ENCODE assay signal across 15 cellular contexts in genomic region chr1:243490748-243491686, GRCh38.
DNase-seq lines count a peak whose midpoint lies in the region; ATAC-seq, FAIRE-seq and TF ChIP-seq lines count a peak whose summit lies in the region.
"Had no signal": no experiment of that assay in that cellular context is flagged by ENCODE, and none has a peak within 500 bp of the region (broad histone marks: within the 10 kb centered on the region; RNA-seq: fewer than 3 reads in every experiment).

No MANE protein-coding gene starts in this region.

- no peak for FAIRE-seq in urothelium cell line (lab: Jason Lieb, UNC)
- FAIRE-seq: GM18507 had no signal

- peaks cover 41% of the 10 kb centered on the region for H3K4me1 Mint-ChIP-seq in brain
- H3K4me1 Mint-ChIP-seq: activated CD8-positive, alpha-beta memory T cell treated with anti-CD3 and anti-CD28 coated beads, Interleukin-2, amount 10 ng/mL, durations not matched to agents 7 days and 5 days had no signal

- H3K27ac ChIP-seq in left ventricle myocardium inferior (replicated peaks) (peak overlapping the region; percentile 9), iPS-20b (ENCODE audit: low read length) (peak overlapping the region; percentile 90)
- H3K27ac ChIP-seq: adrenal gland, HL-60, thyroid gland had no signal

- H3K27me3 ChIP-seq in left ventricle myocardium inferior (ENCODE audit: low read depth) (no peaks in the 10 kb centered on the region), iPS-20b (ENCODE audit: insufficient read depth, low read length) (no peaks in the 10 kb centered on the region)
- H3K27me3 ChIP-seq: adrenal gland, thyroid gland had no signal

- peaks cover 41% of the 10 kb centered on the region for H3K36me3 Mint-ChIP-seq in brain

- H3K9me3 Mint-ChIP-seq in brain, result peaks cover 0 to 14% (median 10%) of the 10 kb centered on the region in 5 experiments

- peaks cover 8% of the 10 kb centered on the region for H3K27me3 Mint-ChIP-seq in brain
- H3K27me3 Mint-ChIP-seq: activated CD8-positive, alpha-beta memory T cell treated with anti-CD3 and anti-CD28 coated beads, Interleukin-2, amount 10 ng/mL, durations not matched to agents 7 days and 5 days had no signal

- no peak overlapping the region for H3K4me3 ChIP-seq in left ventricle myocardium inferior
- H3K4me3 ChIP-seq in iPS-20b (ENCODE audit: low read length), result peak overlapping the region; percentile 8; the same call in 1 of the 2 replicates
- H3K4me3 ChIP-seq: adrenal gland, thyroid gland had no signal

- no peak for TF ChIP-seq CTCF in left ventricle myocardium inferior (IDR thresholded peaks at IDR 0.05; ENCODE audit: borderline replicate concordance)
- no peak for TF ChIP-seq CTCF in brain (conservative IDR thresholded peaks at IDR 0.05)

- H3K36me3 ChIP-seq in left ventricle myocardium inferior, result peaks cover 14% of the 10 kb centered on the region
- no peaks in the 10 kb centered on the region for H3K36me3 ChIP-seq in iPS-20b (ENCODE audit: insufficient read depth, low read depth, low read length)
- H3K36me3 ChIP-seq: adrenal gland, thyroid gland had no signal

- H3K4me3 Mint-ChIP-seq in brain, result no peak overlapping the region
- H3K4me3 Mint-ChIP-seq: activated CD8-positive, alpha-beta memory T cell treated with anti-CD3 and anti-CD28 coated beads, Interleukin-2, amount 10 ng/mL, durations not matched to agents 7 days and 5 days had no signal

- ATAC-seq in HG02870 (IDR thresholded peaks at IDR 0.05; ENCODE audit: unreplicated experiment) (no peak), HG03095 (IDR thresholded peaks at IDR 0.05; ENCODE audit: unreplicated experiment) (no peak)
- ATAC-seq: activated CD8-positive, alpha-beta memory T cell treated with anti-CD3 and anti-CD28 coated beads, Interleukin-2, amount 10 ng/mL, durations not matched to agents 7 days and 5 days; right cardiac atrium had no signal

- peak overlapping the region in 4 of 5 experiments; percentile 58 to 83 (median 70) for H3K27ac Mint-ChIP-seq in brain
- H3K27ac Mint-ChIP-seq: activated CD8-positive, alpha-beta memory T cell treated with anti-CD3 and anti-CD28 coated beads, Interleukin-2, amount 10 ng/mL, durations not matched to agents 7 days and 5 days had no signal

- DNase-seq in left ventricle myocardium inferior (no peak), cardiac septum (ENCODE audit: low spot score) (no peak), posterior cingulate gyrus (no peak), urothelium cell line (ENCODE audit: low spot score) (no peak)
- DNase-seq: activated CD8-positive, alpha-beta memory T cell treated with anti-CD3 and anti-CD28 coated beads, Interleukin-2, amount 10 ng/mL, durations not matched to agents 7 days and 5 days; right cardiac atrium; T-helper 9 cell; thyroid gland had no signal

- H3K9me3 ChIP-seq in left ventricle myocardium inferior (replicated peaks), result no peaks in the 10 kb centered on the region
- H3K9me3 ChIP-seq in iPS-20b (ENCODE audit: insufficient read depth, low read depth, low read length), result no peaks in the 10 kb centered on the region
- H3K9me3 ChIP-seq: adrenal gland, thyroid gland had no signal

- intact Hi-C loops in left ventricle myocardium inferior (cut with micrococcal nuclease) (no loop called here), cardiac septum (cut with DNase I) (no loop called here), posterior cingulate gyrus (cut with DNase I) (no loop called here)

- peak overlapping the region; percentile 74; the same call in 1 of the 2 replicates for H3K9ac ChIP-seq in iPS-20b (ENCODE audit: low read depth, low read length)

- H3K4me1 ChIP-seq in left ventricle myocardium inferior, result peaks cover 21% of the 10 kb centered on the region
- peaks cover 32% of the 10 kb centered on the region for H3K4me1 ChIP-seq in iPS-20b (ENCODE audit: insufficient read depth, low read length)
- H3K4me1 ChIP-seq: thyroid gland had no signal
